Comparison of ENCODE assay signal across 16 cellular contexts in the genomic region with DNA sequence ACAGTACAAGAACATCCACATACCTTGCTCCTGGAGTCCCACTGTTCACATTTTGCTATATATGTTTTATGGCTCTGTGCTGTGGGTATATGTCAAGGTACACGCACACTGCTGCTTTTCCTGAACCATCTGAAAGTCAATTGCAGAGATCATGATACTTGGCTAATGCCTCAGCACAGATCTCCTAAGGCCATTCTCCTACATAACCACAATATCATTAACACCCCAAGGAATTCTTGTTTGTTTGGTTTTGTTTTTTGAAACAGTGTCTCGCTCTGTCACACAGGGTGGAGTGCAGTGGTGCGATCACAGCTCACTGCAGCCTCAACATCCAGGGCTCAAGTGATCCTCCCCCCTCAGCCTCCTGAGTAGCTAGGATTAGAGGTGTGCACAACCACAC. TPM values are rescaled to one million over a fixed set of nuclear protein-coding genes. Genes with fewer than 3 reads are reported as not detected.
A peak's percentile ranks its signal among the peaks of the same experiment; 100 is the strongest.
DNase-seq lines count a peak whose midpoint lies in the region; ATAC-seq and TF ChIP-seq lines count a peak whose summit lies in the region.
"Had no signal": no experiment of that assay in that cellular context is flagged by ENCODE, and none has a peak within 500 bp of the region (broad histone marks: within the 10 kb centered on the region; RNA-seq: fewer than 3 reads in every experiment).

No MANE protein-coding gene starts in this region.

- no peaks in the 10 kb centered on the region for H3K9me3 ChIP-seq in GM23248 (ENCODE audit: low read depth)
- H3K9me3 ChIP-seq in fibroblast of lung (ENCODE audit: control insufficient read depth, insufficient read depth, low read depth, low read length), result no peaks in the 10 kb centered on the region
- H3K9me3 ChIP-seq in gastrocnemius medialis, result no peaks in the 10 kb centered on the region
- H3K9me3 ChIP-seq in esophagus muscularis mucosa, result no peaks in the 10 kb centered on the region
- no peaks in the 10 kb centered on the region for H3K9me3 ChIP-seq in sigmoid colon

- POLR2A ChIA-PET in RWPE1 (lab: Yijun Ruan, JAX; ENCODE audit: low non-redundant PET), result interaction anchor here (0.6 kb wide), 1 partner anchor 17 kb away, joined by 4 read pairs; no protein-coding TSS in a partner anchor

- H3K27me3 ChIP-seq in GM23248 (replicated peaks; ENCODE audit: insufficient read depth) (no peaks in the 10 kb centered on the region), fibroblast of lung (ENCODE audit: control insufficient read depth, insufficient read depth, low read length) (no peaks in the 10 kb centered on the region), gastrocnemius medialis (no peaks in the 10 kb centered on the region), esophagus muscularis mucosa (no peaks in the 10 kb centered on the region), sigmoid colon (no peaks in the 10 kb centered on the region)

- H3K4me1 ChIP-seq in GM23248 (ENCODE audit: insufficient read depth) (peaks cover 42% of the 10 kb centered on the region), fibroblast of lung (ENCODE audit: control insufficient read depth, extremely low read depth, insufficient read depth, low read length) (peaks cover 35% of the 10 kb centered on the region), gastrocnemius medialis (peaks cover 19 to 24% of the 10 kb centered on the region in 2 donors), esophagus muscularis mucosa (peaks cover 29 to 44% (median 37%) of the 10 kb centered on the region in 4 donors), sigmoid colon (peaks cover 0 to 25% (median 20%) of the 10 kb centered on the region in 4 donors)

- intact Hi-C loops in gastrocnemius medialis (cut with DNase I; ENCODE audit: low total_unique reads), result no loop called here
- intact Hi-C loops in esophagus muscularis mucosa (cut with DNase I), result no loop called here
- intact Hi-C loops in sigmoid colon (cut with DNase I), result no loop called here

- H4K20me1 ChIP-seq in GM23248 (ENCODE audit: insufficient read depth) (no peaks in the 10 kb centered on the region), fibroblast of lung (ENCODE audit: control insufficient read depth, extremely low read depth, insufficient read depth, low read length) (no peaks in the 10 kb centered on the region)

- peak overlapping the region; percentile 64; the same call in 1 of the 2 replicates for H3K27ac ChIP-seq in GM23248
- peak overlapping the region; percentile 79 for H3K27ac ChIP-seq in RWPE1
- H3K27ac ChIP-seq in fibroblast of lung (ENCODE audit: insufficient read depth, low read length), result peak overlapping the region; percentile 48
- H3K27ac ChIP-seq in gastrocnemius medialis, result peak overlapping the region in 3 of 4 donors; percentile 66 to 73 (median 69)
- H3K27ac ChIP-seq in esophagus muscularis mucosa (replicated peaks in 1 of 4), result peak overlapping the region in 2 of 4 donors; percentile 52 to 62
- H3K27ac ChIP-seq in sigmoid colon, result peak overlapping the region in 1 of 4 donors; percentile 57

- TF ChIP-seq CTCF in RWPE1 (conservative IDR thresholded peaks at IDR 0.05; ENCODE audit: low read depth) (no peak), fibroblast of lung (conservative IDR thresholded peaks at IDR 0.05 in 1 of 2, IDR thresholded peaks at IDR 0.05 in 1 of 2; ENCODE audit: low read depth in 1 of 2, low read length in 2 of 2) (no peak), gastrocnemius medialis (IDR thresholded peaks at IDR 0.05 in 4 of 5, conservative IDR thresholded peaks at IDR 0.05 in 1 of 5) (no peak), esophagus muscularis mucosa (IDR thresholded peaks at IDR 0.05) (no peak), sigmoid colon (IDR thresholded peaks at IDR 0.05) (no peak)

- peak; percentile 9 for DNase-seq in GM23248
- no peak for DNase-seq in RWPE1 (ENCODE audit: low spot score)
- DNase-seq in fibroblast of lung (ENCODE audit: low read depth in 2 of 2), result no peak
- no peak for DNase-seq in gastrocnemius medialis
- DNase-seq in NCI-H1092 (lab: John Stamatoyannopoulos, UW), result no peak
- no peak for DNase-seq in esophagus muscularis mucosa (ENCODE audit: extremely low spot score)
- DNase-seq in sigmoid colon, result no peak
- DNase-seq in KG1 (lab: John Stamatoyannopoulos, UW), result no peak
- DNase-seq: activated CD8-positive, alpha-beta T cell treated with anti-CD3 and anti-CD28 coated beads for 36 hours; activated naive CD4-positive, alpha-beta T cell treated with anti-CD3 and anti-CD28 coated beads, Interleukin-2, amount 10 ng/mL, durations not matched to agents 7 days and 5 days; HCEC 1CT; left colon; NCI-H2081; occipital lobe; stimulated activated CD4-positive, alpha-beta T cell treated with anti-CD3 and anti-CD28 coated beads, Interleukin-2, amount 100 ng/mL, for 48 hours; stimulated activated naive CD4-positive, alpha-beta T cell treated with Interleukin-2 at 50 U/mL for 16 hours had no signal

- H3F3A ChIP-seq in GM23248 (ENCODE audit: insufficient read depth), result peaks cover 39% of the 10 kb centered on the region

- H2AFZ ChIP-seq in GM23248, result 0 out of 2 replicates have a peak overlapping the region, but pooled peaks have one; percentile 44
- no peak overlapping the region for H2AFZ ChIP-seq in fibroblast of lung (ENCODE audit: low read length)

- H3K79me2 ChIP-seq in GM23248 (ENCODE audit: insufficient read depth), result no peaks in the 10 kb centered on the region
- no peaks in the 10 kb centered on the region for H3K79me2 ChIP-seq in fibroblast of lung (ENCODE audit: control insufficient read depth, insufficient read depth, low read length)

- TF ChIP-seq POLR2A in gastrocnemius medialis (IDR thresholded peaks at IDR 0.05), result no peak
- no peak for TF ChIP-seq POLR2A in esophagus muscularis mucosa (IDR thresholded peaks at IDR 0.05; ENCODE audit: low read depth)
- TF ChIP-seq POLR2A in sigmoid colon (IDR thresholded peaks at IDR 0.05), result no peak

- H3K36me3 ChIP-seq in GM23248 (ENCODE audit: low read depth) (no peaks in the 10 kb centered on the region), fibroblast of lung (ENCODE audit: control insufficient read depth, insufficient read depth, low read length) (no peaks in the 10 kb centered on the region), gastrocnemius medialis (no peaks in the 10 kb centered on the region), esophagus muscularis mucosa (peaks cover 0 to 3% (median 0%) of the 10 kb centered on the region in 4 donors), sigmoid colon (no peaks in the 10 kb centered on the region)

- TF ChIP-seq EP300 in esophagus muscularis mucosa (IDR thresholded peaks at IDR 0.05), result no peak
- TF ChIP-seq EP300 in sigmoid colon (IDR thresholded peaks at IDR 0.05), result no peak

- H3K4me2 ChIP-seq in GM23248 (ENCODE audit: unreplicated experiment), result peak overlapping the region; percentile 54
- no peak overlapping the region for H3K4me2 ChIP-seq in fibroblast of lung (ENCODE audit: extremely low read depth, insufficient read depth, low read length)

- peak overlapping the region; percentile 60; the same call in 1 of the 2 replicates for H3K4me3 ChIP-seq in GM23248
- H3K4me3 ChIP-seq in fibroblast of lung (replicated peaks in 1 of 4; ENCODE audit: control extremely low read depth in 1 of 4, insufficient read depth in 1 of 4, low read depth in 3 of 4, low read length in 4 of 4), result no peak overlapping the region
- no peak overlapping the region for H3K4me3 ChIP-seq in gastrocnemius medialis
- H3K4me3 ChIP-seq in esophagus muscularis mucosa, result no peak overlapping the region
- no peak overlapping the region for H3K4me3 ChIP-seq in sigmoid colon

- H3K9me2 ChIP-seq in GM23248 (ENCODE audit: insufficient read depth), result no peaks in the 10 kb centered on the region

- H3K9ac ChIP-seq in GM23248, result peak overlapping the region; percentile 60; the same call in 1 of the 2 replicates
- no peak overlapping the region for H3K9ac ChIP-seq in fibroblast of lung (ENCODE audit: insufficient read depth, low read length)

- WGBS in GM23248 (ENCODE audit: low coverage in 1 of 2, low lambda C conversion rate in 2 of 2, missing lambda C conversion rate in 2 of 2), 2 experiments, result 97 to 98% methylated on average over 3 of the region's 3 CpGs
- 80% methylated on average over 3 of the region's 3 CpGs for WGBS in esophagus muscularis mucosa
- 82 to 92% methylated on average over 3 of the region's 3 CpGs for WGBS in sigmoid colon, 2 donors

- no peak for ATAC-seq in gastrocnemius medialis
- ATAC-seq: activated CD8-positive, alpha-beta T cell treated with anti-CD3 and anti-CD28 coated beads for 36 hours; left colon had no signal

- in situ Hi-C loops in GM23248 (cut with MboI), result no loop called here
- in situ Hi-C loops in gastrocnemius medialis (cut with MboI; ENCODE audit: low sequenced_read_pairs in 4 of 4), result no loop called here

- CTCF ChIA-PET in RWPE1 (lab: Yijun Ruan, JAX), result interaction anchor here (0.6 kb wide), 1 partner anchor 20 kb away, joined by 3 read pairs; no protein-coding TSS in a partner anchor

RNA-seq across cellular contexts. Expression of a gene that starts 16.0 kb away (rescaled TPM):
- total RNA-seq in GM23248 (2014; rRNA removed; shearing (Covaris generic)), result 12.5 and 31.0 TPM in 2 replicates
- polyA plus RNA-seq in GM23248 (2016; fragmentation: Nextera tagmentation; extraction: Ambion mirVana) (21.8 and 22.2 TPM in 2 replicates), fibroblast of lung (19.0 and 27.6 TPM in 2 replicates), sigmoid colon (10 to 100 TPM; 19.8 to 20.3 (median 19.9) TPM)
- total RNA-seq in fibroblast of lung (16.4 and 16.5 TPM in 2 replicates), gastrocnemius medialis (10 to 100 TPM; 10.3 to 13.2 (median 10.4) TPM), esophagus muscularis mucosa (10 to 100 TPM; 17.0 to 27.2 (median 23.4) TPM), sigmoid colon (10 to 100 TPM in 3 of 4 donors, 1 to 10 TPM in 1; 9.2 to 18.2 (median 13.7) TPM)
- polyA plus RNA-seq in fibroblast of lung (2012), result 15.2 and 25.5 TPM in 2 replicates
- polyA minus RNA-seq in fibroblast of lung (ENCODE audit: low replicate concordance), result 16.9 and 17.1 TPM in 2 replicates

RNA-seq across cellular contexts. Expression of a gene that starts 49.1 kb away (rescaled TPM):
- total RNA-seq in GM23248 (2014; rRNA removed; shearing (Covaris generic)), result 21.2 and 24.0 TPM in 2 replicates
- polyA plus RNA-seq in GM23248 (2016; fragmentation: Nextera tagmentation; extraction: Ambion mirVana) (26.0 and 31.4 TPM in 2 replicates), fibroblast of lung (27.5 and 33.5 TPM in 2 replicates), sigmoid colon (10 to 100 TPM; 23.7 to 50.4 (median 39.6) TPM)
- total RNA-seq in fibroblast of lung (26.9 and 31.6 TPM in 2 replicates), gastrocnemius medialis (10 to 100 TPM in 3 of 4 donors, 1 to 10 TPM in 1; 9.4 to 21.7 (median 19.4) TPM), esophagus muscularis mucosa (10 to 100 TPM; 25.4 to 30.6 (median 27.7) TPM), sigmoid colon (10 to 100 TPM; 25.1 to 29.6 (median 27.3) TPM)
- 25.6 and 26.9 TPM in 2 replicates for polyA plus RNA-seq in fibroblast of lung (2012)
- polyA minus RNA-seq in fibroblast of lung (ENCODE audit: low replicate concordance), result 2.6 and 7.2 TPM in 2 replicates

RNA-seq across cellular contexts. Expression of a gene that starts 49.2 kb away (rescaled TPM):
- 12.5 and 15.2 TPM in 2 replicates for total RNA-seq in GM23248 (2014; rRNA removed; shearing (Covaris generic))
- polyA plus RNA-seq in GM23248 (2016; fragmentation: Nextera tagmentation; extraction: Ambion mirVana) (18.6 and 18.8 TPM in 2 replicates), fibroblast of lung (9.6 and 11.5 TPM in 2 replicates), sigmoid colon (10 to 100 TPM; 12.0 to 14.6 (median 13.2) TPM)
- total RNA-seq in fibroblast of lung (14.4 and 17.2 TPM in 2 replicates), gastrocnemius medialis (10 to 100 TPM in 1 of 4 donors, 1 to 10 TPM in 3; 5.6 to 12.4 (median 8.8) TPM), esophagus muscularis mucosa (1 to 10 TPM; 5.0 to 9.8 (median 7.4) TPM), sigmoid colon (1 to 10 TPM; 5.1 to 9.7 (median 6.7) TPM)
- 11.0 and 12.8 TPM in 2 replicates for polyA plus RNA-seq in fibroblast of lung (2012)
- 10.3 and 12.0 TPM in 2 replicates for polyA minus RNA-seq in fibroblast of lung (ENCODE audit: low replicate concordance)
